In the genomic region with DNA sequence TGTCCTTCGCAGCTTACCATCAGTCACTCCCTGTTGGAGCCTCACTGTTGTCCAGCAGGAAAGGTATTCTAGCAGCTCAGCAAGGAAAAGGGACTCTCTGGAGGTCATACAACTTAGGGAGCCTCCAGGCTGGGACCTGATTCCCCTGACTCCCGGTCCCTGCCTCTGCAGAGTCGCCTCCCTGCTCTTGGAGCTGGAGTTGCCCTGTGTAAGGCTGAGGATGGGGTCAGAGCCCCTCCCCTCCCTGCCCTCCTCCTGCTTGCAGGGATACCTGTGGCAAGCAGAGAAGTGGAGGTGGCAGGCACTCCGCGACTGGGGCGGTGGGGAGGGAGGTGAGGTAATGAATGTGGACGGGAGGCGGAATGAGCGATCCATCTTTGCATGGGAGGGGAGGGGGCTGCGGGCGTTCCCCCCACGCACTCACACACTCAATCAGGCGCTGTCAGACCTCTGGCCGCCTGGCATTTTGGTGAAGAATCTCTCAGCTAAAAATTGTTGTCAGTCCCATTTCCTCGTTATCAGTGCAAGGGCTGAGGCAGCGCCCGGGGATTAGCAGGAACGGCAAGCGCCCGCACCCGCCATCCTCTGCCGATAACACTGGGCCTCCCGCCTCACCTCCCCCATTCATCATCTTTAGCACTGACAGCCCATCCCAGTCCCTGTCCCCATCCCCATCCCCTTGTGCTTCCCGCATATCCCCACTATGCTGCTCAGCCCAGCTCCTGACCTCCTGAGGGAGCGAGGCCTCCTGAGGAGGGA, we compare ENCODE assay signal across 24 cellular contexts.
DNase-seq lines count a peak whose midpoint lies in the region; ATAC-seq and TF ChIP-seq lines count a peak whose summit lies in the region.
"Had no signal": no experiment of that assay in that cellular context is flagged by ENCODE, and none has a peak within 500 bp of the region (broad histone marks: within the 10 kb centered on the region; RNA-seq: fewer than 3 reads in every experiment).

No MANE protein-coding gene starts in this region.

- dilution Hi-C loops in mammary epithelial cell (cut with HindIII; ENCODE audit: low sequenced_read_pairs): no loop called here

- BruUV-seq in PC-9 (replicated peaks; lab: Mats Ljungman, UMichigan): no TSS peak
- BruUV-seq in mammary epithelial cell (replicated peaks; lab: Mats Ljungman, UMichigan): no TSS peak

- intact Hi-C loops in right cardiac atrium (cut with DNase I): loop anchor here (2.0 to 5.0 kb wide), 2 partner anchors 42 to 43 kb away; no protein-coding TSS in a partner anchor
- intact Hi-C loops in left ventricle myocardium inferior (cut with micrococcal nuclease): no loop called here
- intact Hi-C loops in PC-9 (cut with micrococcal nuclease; ENCODE audit: unreplicated experiment): loop anchor here (2.0 kb wide), 1 partner anchor 43 kb away; no protein-coding TSS in a partner anchor
- intact Hi-C loops in CD8-positive, alpha-beta T cell (cut with DNase I, micrococcal nuclease): loop anchor here (1.0 kb wide), 1 partner anchor 43 kb away; no protein-coding TSS in a partner anchor
- intact Hi-C loops in mammary epithelial cell (cut with micrococcal nuclease): loop anchor here (1.0 kb wide), 1 partner anchor 43 kb away; no protein-coding TSS in a partner anchor

- H3K36me3 Mint-ChIP-seq in endodermal cell (ENCODE audit: low read depth): no peaks in the 10 kb centered on the region
- H3K36me3 Mint-ChIP-seq in CD8-positive, alpha-beta T cell: no peaks in the 10 kb centered on the region
- H3K36me3 Mint-ChIP-seq: activated naive CD8-positive, alpha-beta T cell treated with anti-CD3 and anti-CD28 coated beads, Interleukin-2, amount 10 ng/mL, durations not matched to agents 7 days and 5 days; natural killer cell treated with Interleukin-12 subunit alpha and Interleukin-12 subunit beta and Interleukin-15 and Interleukin-18, amount 100 ng/mL, for 72 hours had no signal

- H3K36me3 ChIP-seq in left ventricle myocardium inferior: no peaks in the 10 kb centered on the region
- H3K36me3 ChIP-seq in PC-9 (ENCODE audit: low read depth): no peaks in the 10 kb centered on the region
- H3K36me3 ChIP-seq in endodermal cell (ENCODE audit: control insufficient read depth, insufficient read depth, low read length): no peaks in the 10 kb centered on the region
- no peaks in the 10 kb centered on the region for H3K36me3 ChIP-seq in CD8-positive, alpha-beta T cell (ENCODE audit: insufficient read depth, low read length)
- H3K36me3 ChIP-seq in mammary epithelial cell (ENCODE audit: insufficient read depth, low read length): no peaks in the 10 kb centered on the region
- H3K36me3 ChIP-seq: gastroesophageal sphincter, ovary, upper lobe of left lung had no signal

- H2AFZ ChIP-seq in PC-9: no peak overlapping the region
- no peak overlapping the region for H2AFZ ChIP-seq in mammary epithelial cell (ENCODE audit: low read depth, low read length)
- H2AFZ ChIP-seq: hepatocyte had no signal

- 58% methylated on average over 25 of the region's 25 CpGs for WGBS in right cardiac atrium
- 83 to 88% methylated on average over 8 to 24 of the region's 25 CpGs for WGBS in endodermal cell (ENCODE audit: insufficient coverage in 1 of 2, insufficient read length in 1 of 2), 2 experiments
- 68% methylated on average over 8 of the region's 25 CpGs for WGBS in mammary epithelial cell (ENCODE audit: low coverage, missing lambda C conversion rate)

- no peaks in the 10 kb centered on the region for H3K9me2 ChIP-seq in PC-9 (ENCODE audit: insufficient read depth)
- H3K9me2 ChIP-seq: SK-N-SH had no signal

- H3K4me3 ChIP-seq in right cardiac atrium (ENCODE audit: low read length): no peak overlapping the region
- H3K4me3 ChIP-seq in left ventricle myocardium inferior: no peak overlapping the region
- no peak overlapping the region for H3K4me3 ChIP-seq in PC-9
- no peak overlapping the region for H3K4me3 ChIP-seq in endodermal cell (ENCODE audit: low read length)
- no peak overlapping the region for H3K4me3 ChIP-seq in CD8-positive, alpha-beta T cell (ENCODE audit: low read depth, low read length)
- no peak overlapping the region for H3K4me3 ChIP-seq in mammary epithelial cell (replicated peaks in 1 of 3; ENCODE audit: insufficient read depth in 1 of 3, low read depth in 2 of 3, low read length in 3 of 3)
- H3K4me3 ChIP-seq: gastroesophageal sphincter, hepatocyte, ovary, smooth muscle cell, upper lobe of left lung had no signal

- in situ Hi-C loops in mammary epithelial cell (cut with MboI; ENCODE audit: low sequenced_read_pairs in 2 of 2): no loop called here

- TF ChIP-seq CTCF in left ventricle myocardium inferior (IDR thresholded peaks at IDR 0.05; ENCODE audit: borderline replicate concordance) (no peak), PC-9 (conservative IDR thresholded peaks at IDR 0.05) (peak; percentile 11; the same call in 1 of the 2 replicates), endodermal cell (conservative IDR thresholded peaks at IDR 0.05) (no peak), mammary epithelial cell (conservative IDR thresholded peaks at IDR 0.05 in 1 of 2, IDR thresholded peaks at IDR 0.05 in 1 of 2; ENCODE audit: extremely low read depth in 1 of 2, insufficient read depth in 1 of 2, low read depth in 1 of 2, low read length in 2 of 2) (no peak)
- TF ChIP-seq CTCF in CD8-positive, alpha-beta T cell (IDR thresholded peaks at IDR 0.05): no peak

- POLR2A ChIA-PET in PC-9 (lab: Charles Lee; ENCODE audit: unreplicated experiment): no interaction called here
- POLR2A ChIA-PET in CD8-positive, alpha-beta T cell (lab: Charles Lee): interaction anchor here (1.2 kb wide), 1 partner anchor 43 kb away, joined by 4 read pairs; no protein-coding TSS in a partner anchor

- H3K27ac Mint-ChIP-seq in endodermal cell: no peak overlapping the region
- no peak overlapping the region for H3K27ac Mint-ChIP-seq in CD8-positive, alpha-beta T cell
- H3K27ac Mint-ChIP-seq: activated CD4-positive, alpha-beta T cell treated with anti-CD3 and anti-CD28 coated beads, Interleukin-2, amount 10 ng/mL, durations not matched to agents 24 days and 14 days; activated naive CD8-positive, alpha-beta T cell treated with anti-CD3 and anti-CD28 coated beads, Interleukin-2, amount 10 ng/mL, durations not matched to agents 7 days and 5 days; activated T-cell treated with anti-CD3 and anti-CD28 coated beads, Interleukin-2, amount 50 U/mL, for 24 hours; dendritic cell treated with granulocyte-macrophage colony-stimulating factor and Interleukin-4, amounts not matched to agents 40 ng/mL and 50 ng/mL, for 4 days; natural killer cell treated with Interleukin-12 subunit alpha and Interleukin-12 subunit beta and Interleukin-15 and Interleukin-18, amount 100 ng/mL, for 72 hours; T-helper 1 cell treated with Interleukin-12 subunit alpha and Interleukin-12 subunit beta and Interleukin-4 antibody, amounts not matched to agents 30 μg/mL and 1 μg/mL, for 36 hours had no signal

- H3K27ac ChIP-seq in right cardiac atrium (ENCODE audit: low read length) (no peak overlapping the region), left ventricle myocardium inferior (replicated peaks) (no peak overlapping the region), PC-9 (no peak overlapping the region), endodermal cell (ENCODE audit: low read depth, low read length) (no peak overlapping the region), substantia nigra (ENCODE audit: low read depth, low read length, poor library complexity, severe bottlenecking) (peak overlapping the region; percentile 38), mammary epithelial cell (ENCODE audit: insufficient read depth, low read depth, low read length) (no peak overlapping the region)
- no peak overlapping the region for H3K27ac ChIP-seq in CD8-positive, alpha-beta T cell (ENCODE audit: low read depth, low read length)
- H3K27ac ChIP-seq: gastroesophageal sphincter, hepatocyte, ovary, upper lobe of left lung had no signal

- H3K79me2 ChIP-seq in PC-9 (ENCODE audit: low read depth) (no peaks in the 10 kb centered on the region), mammary epithelial cell (ENCODE audit: insufficient read depth, low read length) (no peaks in the 10 kb centered on the region)
- H3K79me2 ChIP-seq: hepatocyte had no signal

- no peaks in the 10 kb centered on the region for H3K9me3 Mint-ChIP-seq in endodermal cell
- no peaks in the 10 kb centered on the region for H3K9me3 Mint-ChIP-seq in CD8-positive, alpha-beta T cell
- H3K9me3 Mint-ChIP-seq: activated CD4-positive, alpha-beta T cell treated with anti-CD3 and anti-CD28 coated beads, Interleukin-2, amount 10 ng/mL, durations not matched to agents 24 days and 14 days; activated naive CD8-positive, alpha-beta T cell treated with anti-CD3 and anti-CD28 coated beads, Interleukin-2, amount 10 ng/mL, durations not matched to agents 7 days and 5 days; activated T-cell treated with anti-CD3 and anti-CD28 coated beads, Interleukin-2, amount 50 U/mL, for 24 hours; dendritic cell treated with granulocyte-macrophage colony-stimulating factor and Interleukin-4, amounts not matched to agents 40 ng/mL and 50 ng/mL, for 4 days; natural killer cell treated with Interleukin-12 subunit alpha and Interleukin-12 subunit beta and Interleukin-15 and Interleukin-18, amount 100 ng/mL, for 72 hours; T-helper 1 cell treated with Interleukin-12 subunit alpha and Interleukin-12 subunit beta and Interleukin-4 antibody, amounts not matched to agents 30 μg/mL and 1 μg/mL, for 36 hours had no signal

- H3F3A ChIP-seq in PC-9 (ENCODE audit: insufficient read depth, low read depth): no peaks in the 10 kb centered on the region

- no peaks in the 10 kb centered on the region for H3K4me1 ChIP-seq in right cardiac atrium (ENCODE audit: control insufficient read depth, insufficient read depth, low read length)
- H3K4me1 ChIP-seq in left ventricle myocardium inferior: no peaks in the 10 kb centered on the region
- H3K4me1 ChIP-seq in PC-9 (replicated peaks; ENCODE audit: insufficient read depth): no peaks in the 10 kb centered on the region
- no peaks in the 10 kb centered on the region for H3K4me1 ChIP-seq in endodermal cell (ENCODE audit: control insufficient read depth, insufficient read depth, low read length)
- H3K4me1 ChIP-seq in CD8-positive, alpha-beta T cell (ENCODE audit: insufficient read depth, low read length): no peaks in the 10 kb centered on the region
- no peaks in the 10 kb centered on the region for H3K4me1 ChIP-seq in mammary epithelial cell (ENCODE audit: insufficient read depth, low read length)
- H3K4me1 ChIP-seq: upper lobe of left lung had no signal

- H3K9ac ChIP-seq in endodermal cell (ENCODE audit: extremely low read depth, low read length, poor library complexity, severe bottlenecking) (no peak overlapping the region), mammary epithelial cell (ENCODE audit: insufficient read depth, low read length) (no peak overlapping the region)
- H3K9ac ChIP-seq: SK-N-SH had no signal

- H3K27me3 Mint-ChIP-seq in endodermal cell (ENCODE audit: insufficient read depth): peaks cover 14% of the 10 kb centered on the region
- H3K27me3 Mint-ChIP-seq in CD8-positive, alpha-beta T cell (ENCODE audit: low read depth): peaks cover 2% of the 10 kb centered on the region
- H3K27me3 Mint-ChIP-seq: activated T-cell treated with anti-CD3 and anti-CD28 coated beads, Interleukin-2, amount 50 U/mL, for 24 hours had no signal

- CTCF ChIA-PET in PC-9 (lab: Charles Lee) (interaction anchor here (0.6 to 0.7 kb wide), 2 partner anchors 28 to 54 kb away, joined by 3 to 6 read pairs; no protein-coding TSS in a partner anchor), mammary epithelial cell (lab: Charles Lee; ENCODE audit: low non-redundant PET) (interaction anchor here (0.6 to 2.0 kb wide), 3 partner anchors 21 to 257 kb away, joined by 3 to 6 read pairs (median 3); no protein-coding TSS in a partner anchor)
- CTCF ChIA-PET in CD8-positive, alpha-beta T cell (lab: Charles Lee): interaction anchor here (0.7 to 6.7 kb wide), 13 partner anchors 10 to 50 kb away, joined by 3 to 78 read pairs (median 3); no protein-coding TSS in a partner anchor

- no peak overlapping the region for H3K4me2 ChIP-seq in PC-9
- no peak overlapping the region for H3K4me2 ChIP-seq in mammary epithelial cell (ENCODE audit: insufficient read depth, low read depth, low read length)
- H3K4me2 ChIP-seq: hepatocyte, SK-N-SH, smooth muscle cell had no signal

- peaks cover 11% of the 10 kb centered on the region for H3K4me1 Mint-ChIP-seq in endodermal cell
- no peaks in the 10 kb centered on the region for H3K4me1 Mint-ChIP-seq in CD8-positive, alpha-beta T cell (ENCODE audit: low read depth)
- H3K4me1 Mint-ChIP-seq: activated CD4-positive, alpha-beta T cell treated with anti-CD3 and anti-CD28 coated beads, Interleukin-2, amount 10 ng/mL, durations not matched to agents 24 days and 14 days; activated naive CD8-positive, alpha-beta T cell treated with anti-CD3 and anti-CD28 coated beads, Interleukin-2, amount 10 ng/mL, durations not matched to agents 7 days and 5 days had no signal

- H4K20me1 ChIP-seq in PC-9 (ENCODE audit: insufficient read depth) (no peaks in the 10 kb centered on the region), mammary epithelial cell (ENCODE audit: insufficient read depth, low read length) (no peaks in the 10 kb centered on the region)

- DNase-seq in right cardiac atrium (no peak), left ventricle myocardium inferior (no peak), PC-9 (no peak), endodermal cell (peak; percentile 70), substantia nigra (lab: John Stamatoyannopoulos, UW) (no peak), DMS 273 treated with DMSO at 0.1 percent for 48 hours (lab: John Stamatoyannopoulos, UW) (no peak), mammary epithelial cell (no peak)
- no peak for DNase-seq in CD8-positive, alpha-beta T cell
- DNase-seq: activated gamma-delta T cell; activated naive CD8-positive, alpha-beta T cell treated with anti-CD3 and anti-CD28 coated beads, Interleukin-2, amount 10 ng/mL, durations not matched to agents 7 days and 5 days; central memory CD4-positive, alpha-beta T cell; GDM1; NCI-H2107 had no signal

- ATAC-seq in right cardiac atrium: peak; percentile 8 to 9
- no peak for ATAC-seq in CD8-positive, alpha-beta T cell

- no peaks in the 10 kb centered on the region for H3K9me3 ChIP-seq in right cardiac atrium (ENCODE audit: control insufficient read depth, low read length)
- H3K9me3 ChIP-seq in left ventricle myocardium inferior (replicated peaks): no peaks in the 10 kb centered on the region
- H3K9me3 ChIP-seq in PC-9 (ENCODE audit: insufficient read depth, low read depth): no peaks in the 10 kb centered on the region
- H3K9me3 ChIP-seq in endodermal cell (ENCODE audit: control insufficient read depth, low read length): no peaks in the 10 kb centered on the region
- no peaks in the 10 kb centered on the region for H3K9me3 ChIP-seq in CD8-positive, alpha-beta T cell (ENCODE audit: low read length)
- no peaks in the 10 kb centered on the region for H3K9me3 ChIP-seq in mammary epithelial cell (replicated peaks; ENCODE audit: insufficient read depth, low read length)
- H3K9me3 ChIP-seq: gastroesophageal sphincter, ovary, SK-N-SH, upper lobe of left lung had no signal

- H3K27me3 ChIP-seq in right cardiac atrium (ENCODE audit: control insufficient read depth, insufficient read depth) (no peaks in the 10 kb centered on the region), left ventricle myocardium inferior (ENCODE audit: low read depth) (peaks cover 26% of the 10 kb centered on the region), PC-9 (ENCODE audit: insufficient read depth, low read depth) (no peaks in the 10 kb centered on the region), endodermal cell (ENCODE audit: control insufficient read depth, insufficient read depth, low read length, poor library complexity, severe bottlenecking) (no peaks in the 10 kb centered on the region), mammary epithelial cell (ENCODE audit: insufficient read depth, low read length) (no peaks in the 10 kb centered on the region)
- H3K27me3 ChIP-seq in CD8-positive, alpha-beta T cell (ENCODE audit: insufficient read depth, low read length): no peaks in the 10 kb centered on the region
- H3K27me3 ChIP-seq: hepatocyte, ovary, upper lobe of left lung had no signal

- H3K4me3 Mint-ChIP-seq in endodermal cell: no peak overlapping the region
- H3K4me3 Mint-ChIP-seq in CD8-positive, alpha-beta T cell: no peak overlapping the region
- H3K4me3 Mint-ChIP-seq: activated CD4-positive, alpha-beta T cell treated with anti-CD3 and anti-CD28 coated beads, Interleukin-2, amount 10 ng/mL, durations not matched to agents 24 days and 14 days; activated naive CD8-positive, alpha-beta T cell treated with anti-CD3 and anti-CD28 coated beads, Interleukin-2, amount 10 ng/mL, durations not matched to agents 7 days and 5 days; activated T-cell treated with anti-CD3 and anti-CD28 coated beads, Interleukin-2, amount 50 U/mL, for 24 hours; dendritic cell treated with granulocyte-macrophage colony-stimulating factor and Interleukin-4, amounts not matched to agents 40 ng/mL and 50 ng/mL, for 4 days; natural killer cell treated with Interleukin-12 subunit alpha and Interleukin-12 subunit beta and Interleukin-15 and Interleukin-18, amount 100 ng/mL, for 72 hours; T-helper 1 cell treated with Interleukin-12 subunit alpha and Interleukin-12 subunit beta and Interleukin-4 antibody, amounts not matched to agents 30 μg/mL and 1 μg/mL, for 36 hours had no signal
